8 cellular contexts compared by ENCODE assay signal in genomic region chr13:41193469-41193868, GRCh38. TPM values are rescaled to one million over a fixed set of nuclear protein-coding genes. Genes with fewer than 3 reads are reported as not detected.
DNase-seq lines count a peak whose midpoint lies in the region; ATAC-seq, FAIRE-seq and TF ChIP-seq lines count a peak whose summit lies in the region.

No MANE protein-coding gene starts in this region.

- no peaks in the 10 kb centered on the region for H3K4me1 ChIP-seq in OCI-LY7 (ENCODE audit: insufficient read depth, low read length, poor library complexity, severe bottlenecking)
- H3K4me1 ChIP-seq in H1 (replicated peaks in 1 of 4; ENCODE audit: control insufficient read depth in 3 of 4, insufficient read depth in 4 of 4, low read length in 3 of 4) = peaks cover 0 to 5% (median 2%) of the 10 kb centered on the region in 4 experiments; a peak in 3 of 7 replicates
- H3K4me1 ChIP-seq in neutrophil (ENCODE audit: control insufficient read depth in 1 of 2, insufficient read depth in 1 of 2, low read depth in 1 of 2, low read length in 1 of 2) = peaks cover 83 to 89% of the 10 kb centered on the region in 2 experiments

- intact Hi-C loops in CD4-positive, alpha-beta T cell (cut with DNase I, micrococcal nuclease) = loop anchor here (5.0 to 10.0 kb wide), 5 partner anchors 119 to 421 kb away; partner anchors contain the start of genes MRPS31 (in 1 of the 2), NAA16 (in 1 of the 2) and WBP4 (in 1 of the 2)
- intact Hi-C loops in OCI-LY7 (cut with micrococcal nuclease; ENCODE audit: unreplicated experiment) = no loop called here

- H4K20me1 ChIP-seq in OCI-LY7 (ENCODE audit: insufficient read depth, low read length) (no peaks in the 10 kb centered on the region), H1 (replicated peaks in 1 of 2; ENCODE audit: control insufficient read depth in 1 of 2, insufficient read depth in 2 of 2, low read length in 2 of 2) (peaks cover 0 to 2% of the 10 kb centered on the region in 2 experiments)

- POLR2A ChIA-PET in CD4-positive, alpha-beta T cell (lab: Charles Lee) = no interaction called here
- POLR2A ChIA-PET in OCI-LY7 (lab: Charles Lee) = no interaction called here
- POLR2A ChIA-PET in H1 (lab: Charles Lee; ENCODE audit: partially characterized antibody) = interaction anchor here (1.0 to 1.6 kb wide), 2 partner anchors 62 to 86 kb away, joined by 3 to 4 read pairs; no protein-coding TSS in a partner anchor

- H3K23me2 ChIP-seq in H1 (ENCODE audit: low read depth, low read length) = peaks cover 6% of the 10 kb centered on the region

- H3K56ac ChIP-seq in H1 (replicated peaks; ENCODE audit: insufficient read length, low read depth, low read length) = no peak overlapping the region

- no peak overlapping the region for H2BK15ac ChIP-seq in H1 (ENCODE audit: low read length)

- H3K9me2 ChIP-seq in OCI-LY7 (ENCODE audit: insufficient read depth, low read length) = peaks cover 5% of the 10 kb centered on the region; the same call in 1 of the 2 replicates

- no peaks in the 10 kb centered on the region for H3K79me1 ChIP-seq in H1 (ENCODE audit: low read depth, low read length)

- H3K9ac ChIP-seq in H1 (replicated peaks in 1 of 4; ENCODE audit: extremely low read depth in 1 of 4, low read depth in 3 of 4, low read length in 3 of 4) = peak overlapping the region in 1 of 4 experiments; percentile 91; a peak in 1 of 7 replicates

- H3K4me3 ChIP-seq in OCI-LY7 (ENCODE audit: low read depth, low read length, poor library complexity, severe bottlenecking) (peak overlapping the region; percentile 70), H1 (ENCODE audit: extremely low read depth in 1 of 4, insufficient read depth in 2 of 4, low read depth in 3 of 4, low read length in 4 of 4) (peak overlapping the region; percentile 63 to 83 (median 68); a peak in 5 of 8 replicates), neutrophil (ENCODE audit: low read depth in 1 of 2, low read length in 1 of 2) (peak overlapping the region; percentile 86 to 91)

- H3K4me2 ChIP-seq in OCI-LY7 (ENCODE audit: low read length) = no peak overlapping the region
- H3K4me2 ChIP-seq in H1 (ENCODE audit: insufficient read depth in 1 of 2, low read depth in 2 of 2, low read length in 2 of 2) = peak overlapping the region; percentile 74 to 91

- peaks cover 38% of the 10 kb centered on the region for H3K36me3 Mint-ChIP-seq in CD4-positive, alpha-beta T cell (ENCODE audit: low read depth)

- BruUV-seq in OCI-LY7 (replicated peaks; lab: Mats Ljungman, UMichigan) = no TSS peak

- peaks cover 44% of the 10 kb centered on the region for H3K4me1 Mint-ChIP-seq in CD4-positive, alpha-beta T cell (ENCODE audit: low read depth)

- H3K18ac ChIP-seq in H1 (ENCODE audit: extremely low read depth, low read length) = no peak overlapping the region

- 93% methylated on average over 18 of the region's 18 CpGs; no CpG with 5 or more reads in 1 of the 2 experiments for WGBS in H1 (ENCODE audit: extremely low coverage in 1 of 2, insufficient coverage in 1 of 2, insufficient read length in 1 of 2, insufficient replicate concordance in 2 of 2, low coverage in 1 of 2, low lambda C conversion rate in 2 of 2, missing lambda C conversion rate in 1 of 2), 2 experiments

- no peak for TF ChIP-seq RAD21 in H1 (IDR thresholded peaks at IDR 0.05 in 1 of 2, conservative IDR thresholded peaks at IDR 0.05 in 1 of 2; ENCODE audit: low read depth in 2 of 2, low read length in 2 of 2)

- ATAC-seq in CD4-positive, alpha-beta T cell (ENCODE audit: poor library complexity) = no peak
- ATAC-seq in GM19455 (IDR thresholded peaks at IDR 0.05; ENCODE audit: unreplicated experiment) = no peak

- H3K27me3 Mint-ChIP-seq in CD4-positive, alpha-beta T cell = no peaks in the 10 kb centered on the region

- H2AFZ ChIP-seq in OCI-LY7 (ENCODE audit: low read length) (no peak overlapping the region), H1 (ENCODE audit: low read length) (no peak overlapping the region)

- no peak overlapping the region for H3K14ac ChIP-seq in H1 (ENCODE audit: insufficient read length)

- H4K91ac ChIP-seq in H1 (replicated peaks; ENCODE audit: insufficient read length, low read length) = no peak overlapping the region

- H3K79me2 ChIP-seq in OCI-LY7 (ENCODE audit: insufficient read depth, low read depth, low read length) (no peaks in the 10 kb centered on the region), H1 (ENCODE audit: control insufficient read depth in 1 of 2, insufficient read depth in 2 of 2, low read length in 2 of 2) (peaks cover 0 to 8% of the 10 kb centered on the region in 2 experiments; a peak in 2 of 4 replicates)

- TF ChIP-seq CTCF in CD4-positive, alpha-beta T cell (IDR thresholded peaks at IDR 0.05) = no peak
- TF ChIP-seq CTCF in OCI-LY7 (conservative IDR thresholded peaks at IDR 0.05; ENCODE audit: low read length) (no peak), H1 (IDR thresholded peaks at IDR 0.05; ENCODE audit: control extremely low read depth in 1 of 3, insufficient read depth in 1 of 3, low read depth in 1 of 3, low read length in 3 of 3) (no peak), neutrophil (IDR thresholded peaks at IDR 0.05) (no peak)

- H4K8ac ChIP-seq in H1 (ENCODE audit: extremely low read depth, insufficient read depth, low read length) = no peak overlapping the region

- no peak overlapping the region for H2BK20ac ChIP-seq in H1 (ENCODE audit: low read length)

- no peak for TF ChIP-seq EP300 in H1 (IDR thresholded peaks at IDR 0.05; ENCODE audit: borderline replicate concordance in 1 of 2, low read depth in 2 of 2, low read length in 2 of 2)

- no peak overlapping the region for H2AK5ac ChIP-seq in H1 (ENCODE audit: low read depth, low read length)

- no peak overlapping the region for H2BK5ac ChIP-seq in H1 (ENCODE audit: low read depth, low read length)

- no peak overlapping the region for H3K27ac ChIP-seq in CD4-positive, alpha-beta T cell (ENCODE audit: low read depth, low read length)
- no peak overlapping the region for H3K27ac ChIP-seq in OCI-LY7 (ENCODE audit: low read depth, low read length, poor library complexity, severe bottlenecking)
- H3K27ac ChIP-seq in H1 (ENCODE audit: low read depth, low read length) = no peak overlapping the region
- H3K27ac ChIP-seq in neutrophil = peak overlapping the region; percentile 91

- H3K9me3 ChIP-seq in CD4-positive, alpha-beta T cell (ENCODE audit: control insufficient read depth, low read length) = no peaks in the 10 kb centered on the region
- H3K9me3 ChIP-seq in OCI-LY7 (ENCODE audit: low read length) = no peaks in the 10 kb centered on the region; the same call in 1 of the 2 replicates
- no peaks in the 10 kb centered on the region; a peak in 1 of 4 replicates for H3K9me3 ChIP-seq in H1 (ENCODE audit: insufficient read depth in 2 of 2, low read depth in 1 of 2, low read length in 1 of 2)
- H3K9me3 ChIP-seq in neutrophil = no peaks in the 10 kb centered on the region

- H3K23ac ChIP-seq in H1 (ENCODE audit: insufficient read length) = no peak overlapping the region

- H4K5ac ChIP-seq in H1 (ENCODE audit: insufficient read length, low read depth, low read length) = no peak overlapping the region

- H3K27ac Mint-ChIP-seq in CD4-positive, alpha-beta T cell = peak overlapping the region; percentile 87

- FAIRE-seq in H1 (lab: Jason Lieb, UNC) = no peak

- H3K36me3 ChIP-seq in OCI-LY7 (ENCODE audit: insufficient read depth, low read length) (no peaks in the 10 kb centered on the region), H1 (ENCODE audit: control insufficient read depth in 2 of 4, insufficient read depth in 4 of 4, low read length in 3 of 4) (no peaks in the 10 kb centered on the region), neutrophil (no peaks in the 10 kb centered on the region)

- H3K4me3 Mint-ChIP-seq in CD4-positive, alpha-beta T cell = peak overlapping the region; percentile 94

- no peak overlapping the region; the same call in 1 of the 2 replicates for H2BK12ac ChIP-seq in H1 (ENCODE audit: low read depth, low read length)

- no peaks in the 10 kb centered on the region for H3K9me3 Mint-ChIP-seq in CD4-positive, alpha-beta T cell

- no peaks in the 10 kb centered on the region for H3K27me3 ChIP-seq in CD4-positive, alpha-beta T cell (ENCODE audit: control insufficient read depth, insufficient read depth, low read length)
- H3K27me3 ChIP-seq in H1 (replicated peaks in 1 of 4; ENCODE audit: control insufficient read depth in 3 of 4, extremely low read depth in 1 of 4, insufficient read depth in 3 of 4, low read length in 3 of 4) (no peaks in the 10 kb centered on the region), neutrophil (no peaks in the 10 kb centered on the region)

- CTCF ChIA-PET in CD4-positive, alpha-beta T cell (lab: Charles Lee) = interaction anchor here (0.6 to 0.8 kb wide), 3 partner anchors 61 to 1525 kb away, joined by 3 read pairs; partner anchors contain the start of gene KBTBD6
- CTCF ChIA-PET in OCI-LY7 (lab: Charles Lee; ENCODE audit: unreplicated experiment) = no interaction called here
- CTCF ChIA-PET in H1 (lab: Charles Lee; ENCODE audit: partially characterized antibody) = interaction anchor here (1.0 to 1.3 kb wide), 2 partner anchors 29 to 32 kb away, joined by 3 read pairs; no protein-coding TSS in a partner anchor

- H2BK120ac ChIP-seq in H1 (replicated peaks; ENCODE audit: low read depth, low read length) = no peak overlapping the region

- H3K4ac ChIP-seq in H1 (replicated peaks; ENCODE audit: insufficient read length, low read depth, low read length) = no peak overlapping the region

- no peak for TF ChIP-seq POLR2A in H1 (IDR thresholded peaks at IDR 0.05; ENCODE audit: control extremely low read depth in 1 of 2, low read depth in 2 of 2, low read length in 2 of 2)

- no peak for DNase-seq in CD4-positive, alpha-beta T cell
- DNase-seq in OCI-LY7 (ENCODE audit: low spot score) = no peak
- no peak for DNase-seq in H1 (ENCODE audit: low read depth in 1 of 2, low spot score in 2 of 2)
- no peak for DNase-seq in AML-193 (lab: John Stamatoyannopoulos, UW)
- no peak for DNase-seq in NCI-H128 (lab: John Stamatoyannopoulos, UW; ENCODE audit: unreplicated experiment)
- no peak for DNase-seq in SIG-M5 treated with dmso at 0.1 percent for 504 hours (lab: John Stamatoyannopoulos, UW; ENCODE audit: unreplicated experiment)

TF ChIP-seq in H1, 55 proteins besides CTCF, POLR2A, EP300 and RAD21 (continues in another document):
- no peak for TF ChIP-seq MAX (IDR thresholded peaks at IDR 0.05)

RNA-seq across cellular contexts. Expression of gene KBTBD7, which starts 0.9 kb away (rescaled TPM):
- 1 to 10 TPM; 2.7 to 3.1 TPM for total RNA-seq in CD4-positive, alpha-beta T cell
- 4.8 and 6.5 TPM in 2 replicates for total RNA-seq in OCI-LY7 (2014; rRNA removed; shearing (Covaris generic))
- total RNA-seq in OCI-LY7 (2022) = 3.1 TPM in 2 replicates
- 17.3 and 17.4 TPM in 2 replicates for total RNA-seq in H1 (2021; fragmentation: NEBNext Ultra II Directional; extraction: Animal tissue kit (Norgen Biotek cat#: 25700))
- polyA plus RNA-seq in H1 (2011; rRNA removed) = 10.2 and 10.6 TPM in 2 replicates
- 10.4 TPM for polyA plus RNA-seq in H1 (2011; cell fraction: cytosol; rRNA removed)
- polyA plus RNA-seq in H1 (2011; cell fraction: nucleus; rRNA removed) = 10.2 TPM
- 8.3 to 11.5 TPM (median 9.7 TPM) in 4 replicates for polyA plus RNA-seq in H1 (2012, experiment 1 of 2)
- polyA plus RNA-seq in H1 (2012, experiment 2 of 2) = 1.1 TPM
- polyA plus RNA-seq in H1 (2013, experiment 1 of 2) = 10.1 TPM
- polyA plus RNA-seq in H1 (2013, experiment 2 of 2) = 9.8 TPM
- 32.5 and 37.6 TPM in 2 replicates for polyA minus RNA-seq in H1 (2011; rRNA and poly(A)+ RNA removed)
- 13.9 TPM for polyA minus RNA-seq in H1 (2011; cell fraction: cytosol; rRNA and poly(A)+ RNA removed)
- polyA minus RNA-seq in H1 (2011; cell fraction: nucleus; rRNA and poly(A)+ RNA removed) = 16.3 TPM
